ENCODE assay signal across 15 cellular contexts in the genomic region with DNA sequence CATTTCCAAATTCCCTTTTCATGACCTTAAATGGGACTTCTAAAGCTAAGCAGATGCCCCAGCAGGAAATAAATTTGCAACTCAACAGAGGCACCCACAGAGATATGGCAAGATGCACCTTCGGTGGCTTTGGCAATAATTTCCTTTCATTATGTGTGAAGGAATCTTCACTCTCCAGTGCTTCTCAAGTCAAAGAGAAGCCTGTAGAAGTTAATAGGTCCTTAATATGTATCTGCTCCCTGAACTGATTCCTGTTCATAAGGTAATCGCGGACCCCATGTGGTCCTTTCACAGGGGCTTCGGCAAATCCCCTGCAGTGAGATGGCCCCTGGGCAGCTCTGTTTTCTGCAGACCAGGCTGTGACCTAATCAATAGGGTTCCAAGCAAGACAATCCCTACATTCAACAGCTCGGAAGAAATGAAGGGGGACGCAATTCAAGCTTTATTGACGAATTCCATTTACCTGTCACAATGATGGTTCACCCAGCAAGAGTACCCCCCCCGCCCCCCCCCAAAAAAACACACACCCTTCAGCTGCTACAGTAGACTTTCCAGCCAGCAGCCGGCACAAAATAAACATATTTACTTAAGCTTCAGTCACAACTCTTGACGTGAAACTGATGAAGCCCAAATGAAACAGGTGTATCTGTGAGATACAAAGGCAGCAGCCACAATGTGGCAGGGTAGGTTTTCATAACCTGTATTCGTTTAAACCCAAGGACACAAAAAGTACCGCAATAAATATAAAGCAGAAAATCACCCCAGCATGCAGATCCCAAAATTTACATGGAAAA. TPM values are rescaled to one million over a fixed set of nuclear protein-coding genes. Genes with fewer than 3 reads are reported as not detected.
A peak's percentile ranks its signal among the peaks of the same experiment; 100 is the strongest.
DNase-seq lines count a peak whose midpoint lies in the region; ATAC-seq, FAIRE-seq and TF ChIP-seq lines count a peak whose summit lies in the region.
"Had no signal": no experiment of that assay in that cellular context is flagged by ENCODE, and none has a peak within 500 bp of the region (broad histone marks: within the 10 kb centered on the region; RNA-seq: fewer than 3 reads in every experiment).

No MANE protein-coding gene starts in this region.

- WGBS in H1 (ENCODE audit: extremely low coverage in 1 of 2, insufficient coverage in 1 of 2, insufficient read length in 1 of 2, insufficient replicate concordance in 2 of 2, low coverage in 1 of 2, low lambda C conversion rate in 2 of 2, missing lambda C conversion rate in 1 of 2), 2 experiments, result 3% methylated on average over 11 of the region's 12 CpGs; no CpG with 5 or more reads in 1 of the 2 experiments

- H3K9me3 ChIP-seq in H1 (ENCODE audit: insufficient read depth in 2 of 2, low read depth in 1 of 2, low read length in 1 of 2) (no peaks in the 10 kb centered on the region), mucosa of descending colon (no peaks in the 10 kb centered on the region)

- H2BK20ac ChIP-seq in H1 (ENCODE audit: low read length), result no peak overlapping the region

- H3K23me2 ChIP-seq in H1 (ENCODE audit: low read depth, low read length), result no peaks in the 10 kb centered on the region

- H3K36me3 ChIP-seq in H1 (ENCODE audit: control insufficient read depth in 2 of 4, insufficient read depth in 4 of 4, low read length in 3 of 4), result peaks cover 0 to 19% (median 0%) of the 10 kb centered on the region in 4 experiments; a peak in 1 of 8 replicates
- H3K36me3 ChIP-seq in mucosa of descending colon (ENCODE audit: low read depth), result no peaks in the 10 kb centered on the region

- no peak overlapping the region for H2BK15ac ChIP-seq in H1 (ENCODE audit: low read length)

- peak overlapping the region; percentile 70 for H4K5ac ChIP-seq in H1 (ENCODE audit: insufficient read length, low read depth, low read length)

- peak overlapping the region; percentile 45 for H4K91ac ChIP-seq in H1 (replicated peaks; ENCODE audit: insufficient read length, low read length)

- peak; percentile 62 for DNase-seq in DMS53 treated with DMSO at 0.1 percent for 48 hours (lab: John Stamatoyannopoulos, UW; ENCODE audit: unreplicated experiment)
- peak; percentile 53 for DNase-seq in NCI-H2029 (lab: John Stamatoyannopoulos, UW)
- DNase-seq in H1 (ENCODE audit: low read depth in 1 of 2, low spot score in 2 of 2), result peak; percentile 65 to 90
- DNase-seq in mucosa of descending colon, result no peak
- no peak for DNase-seq in medulla oblongata (ENCODE audit: extremely low spot score)
- DNase-seq in islet precursor cell, result no peak
- DNase-seq in mucosa of gallbladder (ENCODE audit: low spot score), result no peak
- DNase-seq: activated T-cell treated with anti-CD3 and anti-CD28 coated beads, Interleukin-2, amount 50 U/mL, for 1 hour; amygdala; naive thymus-derived CD8-positive, alpha-beta T cell; NCI-H187; T-cell had no signal

- H2BK12ac ChIP-seq in H1 (ENCODE audit: low read depth, low read length), result no peak overlapping the region

- H3K27me3 ChIP-seq in H1 (replicated peaks in 1 of 4; ENCODE audit: control insufficient read depth in 3 of 4, extremely low read depth in 1 of 4, insufficient read depth in 3 of 4, low read length in 3 of 4), result no peaks in the 10 kb centered on the region

- H2AK5ac ChIP-seq in H1 (ENCODE audit: low read depth, low read length), result no peak overlapping the region

- H3K27ac ChIP-seq in H1 (ENCODE audit: low read depth, low read length), result no peak overlapping the region; the same call in 1 of the 2 replicates
- H3K27ac ChIP-seq: C4-2B had no signal

- no peak for TF ChIP-seq RAD21 in H1 (IDR thresholded peaks at IDR 0.05 in 1 of 2, conservative IDR thresholded peaks at IDR 0.05 in 1 of 2; ENCODE audit: low read depth in 2 of 2, low read length in 2 of 2)

- no peak overlapping the region for H2BK120ac ChIP-seq in H1 (replicated peaks; ENCODE audit: low read depth, low read length)

- peaks cover 3% of the 10 kb centered on the region for H3K79me1 ChIP-seq in H1 (ENCODE audit: low read depth, low read length)

- H3K4ac ChIP-seq in H1 (replicated peaks; ENCODE audit: insufficient read length, low read depth, low read length), result no peak overlapping the region

- CTCF ChIA-PET in H1 (lab: Charles Lee; ENCODE audit: partially characterized antibody), result no interaction called here

- H4K20me1 ChIP-seq in H1 (replicated peaks in 1 of 2; ENCODE audit: control insufficient read depth in 1 of 2, insufficient read depth in 2 of 2, low read length in 2 of 2), result no peaks in the 10 kb centered on the region

- peaks cover 7 to 80% of the 10 kb centered on the region in 2 experiments for H3K79me2 ChIP-seq in H1 (ENCODE audit: control insufficient read depth in 1 of 2, insufficient read depth in 2 of 2, low read length in 2 of 2)

- H3K4me2 ChIP-seq in H1 (ENCODE audit: insufficient read depth in 1 of 2, low read depth in 2 of 2, low read length in 2 of 2), result peak overlapping the region; percentile 64

- H3K4me1 ChIP-seq in H1 (replicated peaks in 1 of 4; ENCODE audit: control insufficient read depth in 3 of 4, insufficient read depth in 4 of 4, low read length in 3 of 4) (peaks cover 4 to 47% (median 34%) of the 10 kb centered on the region in 4 experiments), mucosa of descending colon (ENCODE audit: low read depth) (peaks cover 6% of the 10 kb centered on the region)

- ATAC-seq in mucosa of descending colon (peak; percentile 30), GM18870 (IDR thresholded peaks at IDR 0.05; ENCODE audit: unreplicated experiment) (no peak)
- ATAC-seq: naive thymus-derived CD8-positive, alpha-beta T cell; T-cell had no signal

- peak overlapping the region; percentile 26; the same call in 1 of the 2 replicates for H3K18ac ChIP-seq in H1 (ENCODE audit: extremely low read depth, low read length)

- POLR2A ChIA-PET in H1 (lab: Charles Lee; ENCODE audit: partially characterized antibody), result interaction anchor here (0.6 to 1.9 kb wide), 9 partner anchors 12 to 390 kb away, joined by 3 to 5 read pairs (median 3); partner anchors contain the start of gene FAT1

- TF ChIP-seq POLR2A in H1 (IDR thresholded peaks at IDR 0.05; ENCODE audit: control extremely low read depth in 1 of 2, low read depth in 2 of 2, low read length in 2 of 2), result no peak

- H3K14ac ChIP-seq in H1 (ENCODE audit: insufficient read length), result no peak overlapping the region

- FAIRE-seq in H1 (lab: Jason Lieb, UNC), result peak; percentile 88

- no peak for TF ChIP-seq EP300 in H1 (IDR thresholded peaks at IDR 0.05; ENCODE audit: borderline replicate concordance in 1 of 2, low read depth in 2 of 2, low read length in 2 of 2)

- no peak overlapping the region for H3K56ac ChIP-seq in H1 (replicated peaks; ENCODE audit: insufficient read length, low read depth, low read length)

- TF ChIP-seq CTCF in H1 (IDR thresholded peaks at IDR 0.05; ENCODE audit: control extremely low read depth in 1 of 3, insufficient read depth in 1 of 3, low read depth in 1 of 3, low read length in 3 of 3), result no peak
- no peak for TF ChIP-seq CTCF in mucosa of descending colon (IDR thresholded peaks at IDR 0.05)

- H4K8ac ChIP-seq in H1 (ENCODE audit: extremely low read depth, insufficient read depth, low read length), result no peak overlapping the region

- no peak overlapping the region for H2BK5ac ChIP-seq in H1 (ENCODE audit: low read depth, low read length)

- intact Hi-C loops in mucosa of descending colon (cut with DNase I, micrococcal nuclease), result no loop called here

- no peak overlapping the region for H3K23ac ChIP-seq in H1 (ENCODE audit: insufficient read length)

- no peak overlapping the region for H3K9ac ChIP-seq in H1 (replicated peaks in 1 of 4; ENCODE audit: extremely low read depth in 1 of 4, low read depth in 3 of 4, low read length in 3 of 4)

- H3K4me3 ChIP-seq in H1 (ENCODE audit: extremely low read depth in 1 of 4, insufficient read depth in 2 of 4, low read depth in 3 of 4, low read length in 4 of 4), result peak overlapping the region in 3 of 4 experiments; percentile 7 to 49 (median 9); a peak in 5 of 8 replicates
- H3K4me3 ChIP-seq in mucosa of descending colon, result no peak overlapping the region

- H2AFZ ChIP-seq in H1 (ENCODE audit: low read length), result no peak overlapping the region

TF ChIP-seq in H1, 55 proteins besides CTCF, POLR2A, EP300 and RAD21 (continues in another document):
- TF ChIP-seq EGR1 (IDR thresholded peaks at IDR 0.05; ENCODE audit: borderline replicate concordance, low read depth, low read length) (0 out of 2 replicates have a peak, but pooled peaks have one; percentile 48), SP1 (IDR thresholded peaks at IDR 0.05; ENCODE audit: low read depth, low read length) (no peak; the same call in 1 of the 2 replicates), CREB1 (IDR thresholded peaks at IDR 0.05) (peak; percentile 59)

RNA-seq across cellular contexts. Expression of gene FAT1, which starts 35.3 kb away (rescaled TPM):
- total RNA-seq in H1 (2021; fragmentation: NEBNext Ultra II Directional; extraction: Animal tissue kit (Norgen Biotek cat#: 25700)), result 137 and 144 TPM in 2 replicates
- polyA plus RNA-seq in H1 (2011; rRNA removed), result 84.0 and 94.4 TPM in 2 replicates
- polyA plus RNA-seq in H1 (2011; cell fraction: cytosol; rRNA removed), result 74.4 TPM
- 371 TPM for polyA plus RNA-seq in H1 (2011; cell fraction: nucleus; rRNA removed)
- polyA plus RNA-seq in H1 (2012, experiment 1 of 2), result 73.7 to 125 TPM (median 95.6 TPM) in 4 replicates
- 10.8 TPM for polyA plus RNA-seq in H1 (2012, experiment 2 of 2)
- polyA plus RNA-seq in H1 (2013, experiment 1 of 2), result 93.1 TPM
- polyA plus RNA-seq in H1 (2013, experiment 2 of 2), result 69.3 TPM
- 977 and 1,176 TPM in 2 replicates for polyA minus RNA-seq in H1 (2011; rRNA and poly(A)+ RNA removed)
- polyA minus RNA-seq in H1 (2011; cell fraction: cytosol; rRNA and poly(A)+ RNA removed), result 243 TPM
- 409 TPM for polyA minus RNA-seq in H1 (2011; cell fraction: nucleus; rRNA and poly(A)+ RNA removed)
- total RNA-seq in mucosa of descending colon (100 to 1,000 TPM; 241 to 337 (median 259) TPM), mucosa of gallbladder (172 TPM)
- total RNA-seq: naive thymus-derived CD8-positive, alpha-beta T cell had no signal
- polyA plus RNA-seq: IgD-negative memory B cell; naive thymus-derived CD8-positive, alpha-beta T cell had no signal

Comparison
In these comparisons a context has a peak if more than half of its experiments do, and no peak if none do; other contexts are left out.
1. DNase-seq: peak in DMS53 treated with DMSO at 0.1 percent for 48 hours (single experiment), NCI-H2029 (single experiment) and H1 (2 of 2); none in mucosa of descending colon (0 of 3), medulla oblongata (single experiment), islet precursor cell (single experiment) and mucosa of gallbladder (single experiment).